ENCODE assay signal across 22 cellular contexts in genomic region chr2:213722564-213722963, GRCh38.
"Had no signal": no experiment of that assay in that cellular context is flagged by ENCODE, and none has a peak within 500 bp of the region (broad histone marks: within the 10 kb centered on the region; RNA-seq: fewer than 3 reads in every experiment).

No MANE protein-coding gene starts in this region.

- ATAC-seq: activated T-cell treated with anti-CD3 and anti-CD28 coated beads, Interleukin-2, amount 50 U/mL, for 4 hours; Right ventricle myocardium inferior had no signal

- H3K9me2 ChIP-seq: SK-N-SH had no signal

- DNase-seq: activated CD4-positive, alpha-beta memory T cell treated with anti-CD3 and anti-CD28 coated beads for 36 hours; activated CD4-positive, alpha-beta T cell treated with anti-CD3 and anti-CD28 coated beads, Interleukin-2, amount 10 ng/mL, durations not matched to agents 7 days and 5 days; activated CD4-positive, CD25-positive, alpha-beta regulatory T cell; activated CD8-positive, alpha-beta memory T cell treated with anti-CD3 and anti-CD28 coated beads for 24 hours; activated effector memory CD4-positive, alpha-beta T cell treated with anti-CD3 and anti-CD28 coated beads, Interleukin-2, amount 50 U/mL, for 16 hours; activated naive CD4-positive, alpha-beta T cell treated with anti-CD3 and anti-CD28 coated beads, Interleukin-2, amount 10 ng/mL, durations not matched to agents 7 days and 5 days; activated naive CD8-positive, alpha-beta T cell treated with anti-CD3 and anti-CD28 coated beads for 36 hours; activated T-cell treated with anti-CD3 and anti-CD28 coated beads, Interleukin-2, amount 50 U/mL, for 4 hours; brain microvascular endothelial cell; MG63; NCI-H1105; NCI-H1436; NCI-H1694 treated with DMSO at 0.1 percent for 48 hours; NCI-H2081; NCI-H446; NCI-H524 treated with DMSO at 0.1 percent for 48 hours; NCI-H748 treated with DMSO at 0.1 percent for 48 hours; SK-N-SH; T-helper 1 cell had no signal

- H3K36me3 ChIP-seq: brain microvascular endothelial cell, cardiac muscle cell, MG63 had no signal

- H3K9ac ChIP-seq: KMS-11, SK-N-SH had no signal

- H3K4me3 ChIP-seq: cardiac muscle cell, MG63 had no signal

- H3K4me2 ChIP-seq: KMS-11, SK-N-SH had no signal

- H3K27me3 ChIP-seq: brain microvascular endothelial cell, cardiac muscle cell, MG63 had no signal

- H3K9me3 ChIP-seq: MG63 had no signal

- H3K27ac ChIP-seq: brain microvascular endothelial cell, cardiac muscle cell, KMS-11 had no signal
